12 cellular contexts compared by ENCODE assay signal in the genomic region with DNA sequence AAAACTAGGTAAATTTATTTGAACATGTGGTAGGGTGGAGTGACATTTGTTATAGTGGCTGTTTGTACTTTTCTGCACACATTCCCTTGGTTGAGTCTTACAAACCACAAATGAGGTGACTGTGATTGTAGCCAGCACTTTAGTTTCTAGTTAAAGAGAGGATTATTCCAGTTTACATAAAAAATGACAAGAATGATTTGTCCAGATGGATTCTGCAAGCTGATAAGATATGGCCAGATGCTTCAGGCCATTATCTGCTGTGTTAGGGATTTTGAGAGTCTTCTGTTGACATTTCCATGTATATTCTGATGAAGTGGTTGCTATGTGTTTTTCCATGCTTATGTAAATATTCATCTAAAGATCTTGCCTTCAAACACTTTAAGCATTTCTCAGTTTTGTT. TPM values are rescaled to one million over a fixed set of nuclear protein-coding genes. Genes with fewer than 3 reads are reported as not detected.
DNase-seq lines count a peak whose midpoint lies in the region; ATAC-seq and TF ChIP-seq lines count a peak whose summit lies in the region.
"Had no signal": no experiment of that assay in that cellular context is flagged by ENCODE, and none has a peak within 500 bp of the region (broad histone marks: within the 10 kb centered on the region; RNA-seq: fewer than 3 reads in every experiment).

No MANE protein-coding gene starts in this region.

- no peak overlapping the region for H3K9ac ChIP-seq in smooth muscle cell (ENCODE audit: low read depth)

- H4K20me1 ChIP-seq in smooth muscle cell (ENCODE audit: low read depth), result no peaks in the 10 kb centered on the region

- no peak overlapping the region for H3K4me3 ChIP-seq in choroid plexus epithelial cell (ENCODE audit: low read depth, low read length)
- H3K4me3 ChIP-seq in smooth muscle cell, result no peak overlapping the region

- H3K4me2 ChIP-seq in smooth muscle cell, result peak overlapping the region; percentile 59

- H3K27ac ChIP-seq in smooth muscle cell (ENCODE audit: low read depth), result peak overlapping the region; percentile 6
- H3K27ac ChIP-seq: epithelial cell of prostate, WERI-Rb-1 had no signal

- ATAC-seq in GM21619 (IDR thresholded peaks at IDR 0.05; ENCODE audit: unreplicated experiment), result no peak

- peaks cover 5% of the 10 kb centered on the region for H3F3A ChIP-seq in smooth muscle cell (ENCODE audit: low read depth)

- no peaks in the 10 kb centered on the region for H3K79me2 ChIP-seq in smooth muscle cell (ENCODE audit: low read depth)

- no peak overlapping the region for H2AFZ ChIP-seq in smooth muscle cell (ENCODE audit: low read depth)

- no peaks in the 10 kb centered on the region for H3K36me3 ChIP-seq in smooth muscle cell (ENCODE audit: low read depth)
- H3K36me3 ChIP-seq: WERI-Rb-1 had no signal

- no peaks in the 10 kb centered on the region for H3K9me3 ChIP-seq in smooth muscle cell (replicated peaks; ENCODE audit: low read depth)

- H3K4me1 ChIP-seq in smooth muscle cell (ENCODE audit: low read depth), result peaks cover 5% of the 10 kb centered on the region

- H3K27me3 ChIP-seq in smooth muscle cell (ENCODE audit: low read depth), result peaks cover 29% of the 10 kb centered on the region

- peak; percentile 33 for DNase-seq in NCI-H82 (lab: John Stamatoyannopoulos, UW)
- no peak for DNase-seq in NCI-H82 treated with DMSO at 0.1 percent for 48 hours (lab: John Stamatoyannopoulos, UW; ENCODE audit: unreplicated experiment)
- DNase-seq in NCI-H2029 treated with DMSO at 0.1 percent for 48 hours (lab: John Stamatoyannopoulos, UW), result peak; percentile 35
- peak; percentile 49 for DNase-seq in choroid plexus epithelial cell (ENCODE audit: low read depth)
- no peak for DNase-seq in smooth muscle cell (lab: John Stamatoyannopoulos, UW; ENCODE audit: unreplicated experiment)
- DNase-seq in NCI-H774 (lab: John Stamatoyannopoulos, UW), result no peak
- DNase-seq in epidermal melanocyte (ENCODE audit: insufficient read length, low spot score), result no peak
- DNase-seq: H7, posterior cingulate gyrus, WERI-Rb-1 had no signal

- TF ChIP-seq CTCF in choroid plexus epithelial cell (conservative IDR thresholded peaks at IDR 0.05; ENCODE audit: low read depth, low read length), result no peak
- no peak for TF ChIP-seq CTCF in smooth muscle cell (IDR thresholded peaks at IDR 0.05; ENCODE audit: borderline replicate concordance, insufficient read depth, poor library complexity, severe bottlenecking)

RNA-seq across cellular contexts. Expression of a gene that starts 31.0 kb away (rescaled TPM):
- total RNA-seq in smooth muscle cell, result 14.1 and 18.3 TPM in 2 replicates
- 4.1 and 5.0 TPM in 2 replicates for polyA plus RNA-seq in smooth muscle cell

Comparison
In these comparisons a context has a peak if more than half of its experiments do, and no peak if none do; other contexts are left out.
1. DNase-seq: peak in NCI-H82 (single experiment), NCI-H2029 treated with DMSO at 0.1 percent for 48 hours (single experiment) and choroid plexus epithelial cell (single experiment); none in NCI-H82 treated with DMSO at 0.1 percent for 48 hours (single experiment), smooth muscle cell (single experiment), NCI-H774 (single experiment) and epidermal melanocyte (single experiment).